In the genomic region with DNA sequence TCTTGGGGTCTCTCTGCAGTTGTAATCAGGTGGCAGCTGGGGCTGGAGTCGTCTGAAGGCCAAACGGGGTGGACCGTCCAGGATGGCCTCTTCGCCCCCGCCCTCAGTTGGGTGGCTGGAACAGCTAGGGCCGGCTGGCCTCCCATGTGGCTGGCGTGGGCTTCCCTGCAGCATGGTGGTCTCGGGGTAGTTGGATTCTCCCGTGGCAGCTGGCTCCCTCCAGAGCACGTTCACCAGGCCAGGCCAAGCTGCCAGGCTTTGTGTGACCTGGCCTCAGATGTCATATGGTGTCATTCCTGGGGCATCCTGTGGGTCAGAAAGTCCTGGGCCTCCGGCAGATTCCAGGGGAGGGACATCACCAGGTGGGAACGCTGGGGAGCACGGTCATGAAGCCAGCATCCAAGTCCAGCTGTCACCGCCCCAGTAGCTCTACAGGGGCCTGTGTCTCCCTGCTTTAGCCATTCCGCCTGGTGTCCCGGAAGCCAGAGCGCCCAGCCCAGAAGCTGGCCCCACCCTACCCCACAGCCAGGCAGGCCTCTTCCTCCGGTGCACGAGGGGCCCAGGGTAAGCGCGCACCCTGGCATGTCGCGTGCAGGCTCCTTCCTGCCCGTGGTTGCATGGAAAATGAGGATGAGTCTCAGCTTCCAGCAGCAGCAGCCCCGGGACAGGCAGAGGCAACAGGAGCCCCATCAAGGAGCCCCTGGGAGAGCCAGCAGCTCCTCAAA, we compare ENCODE assay signal across 11 cellular contexts. TPM values are rescaled to one million over a fixed set of nuclear protein-coding genes. Genes with fewer than 3 reads are reported as not detected.
DNase-seq lines count a peak whose midpoint lies in the region; ATAC-seq, FAIRE-seq and TF ChIP-seq lines count a peak whose summit lies in the region.
"Had no signal": no experiment of that assay in that cellular context is flagged by ENCODE, and none has a peak within 500 bp of the region (broad histone marks: within the 10 kb centered on the region; RNA-seq: fewer than 3 reads in every experiment).

No MANE protein-coding gene starts in this region.

- H3K9me3 ChIP-seq in CD4-positive, CD25-positive, alpha-beta regulatory T cell (ENCODE audit: control insufficient read depth in 2 of 2, low read length in 2 of 2), result no peaks in the 10 kb centered on the region
- H3K9me3 ChIP-seq in Caco-2 (no peaks in the 10 kb centered on the region), astrocyte (ENCODE audit: insufficient read depth, low read depth, low read length) (no peaks in the 10 kb centered on the region), left lung (no peaks in the 10 kb centered on the region)
- H3K9me3 ChIP-seq in naive thymus-derived CD4-positive, alpha-beta T cell (ENCODE audit: control insufficient read depth in 2 of 3, low read length in 3 of 3), result no peaks in the 10 kb centered on the region

- H3K27ac Mint-ChIP-seq in CD4-positive, CD25-positive, alpha-beta regulatory T cell, result peak overlapping the region in 1 of 3 donors; percentile 85
- H3K27ac Mint-ChIP-seq in Caco-2 (ENCODE audit: unreplicated experiment), result no peak overlapping the region
- H3K27ac Mint-ChIP-seq in astrocyte (ENCODE audit: unreplicated experiment), result no peak overlapping the region
- H3K27ac Mint-ChIP-seq in naive thymus-derived CD4-positive, alpha-beta T cell, result peak overlapping the region in 4 of 9 donors; percentile 51 to 72 (median 58)

- peak in 1 of 3 donors; percentile 61 for DNase-seq in CD4-positive, CD25-positive, alpha-beta regulatory T cell
- DNase-seq in Caco-2 (no peak), astrocyte (ENCODE audit: low read depth) (no peak), left lung (no peak)
- DNase-seq in naive thymus-derived CD4-positive, alpha-beta T cell, result no peak
- DNase-seq: GDM1, NCI-H2081 treated with DMSO at 0.1 percent for 48 hours, NCI-H82 had no signal

- TF ChIP-seq CTCF in Caco-2 (IDR thresholded peaks at IDR 0.05; ENCODE audit: insufficient read depth in 1 of 2, low read depth in 1 of 2, low read length in 1 of 2, severe bottlenecking in 1 of 2, unreplicated experiment in 1 of 2) (no peak), astrocyte (IDR thresholded peaks at IDR 0.05; ENCODE audit: insufficient read depth, low read depth, low read length) (no peak), left lung (IDR thresholded peaks at IDR 0.05) (no peak)

- POLR2A ChIA-PET in Caco-2 (lab: Charles Lee), result no interaction called here
- POLR2A ChIA-PET in naive thymus-derived CD4-positive, alpha-beta T cell (lab: Charles Lee), result interaction anchor here (1.1 to 3.1 kb wide), 3 partner anchors 10 to 118 kb away, joined by 3 to 13 read pairs (median 8); a partner anchor contains a TSS

- no peaks in the 10 kb centered on the region for H3K79me2 ChIP-seq in astrocyte (ENCODE audit: insufficient read depth, low read length)

- BruUV-seq in Caco-2 (replicated peaks; lab: Mats Ljungman, UMichigan), result no TSS peak

- peaks cover 15% of the 10 kb centered on the region for H3K4me1 ChIP-seq in CD4-positive, CD25-positive, alpha-beta regulatory T cell (ENCODE audit: control insufficient read depth, insufficient read depth, low read length, poor library complexity, severe bottlenecking)
- peaks cover 9% of the 10 kb centered on the region; the same call in 1 of the 2 replicates for H3K4me1 ChIP-seq in Caco-2
- no peaks in the 10 kb centered on the region for H3K4me1 ChIP-seq in astrocyte (ENCODE audit: insufficient read depth, low read length)
- H3K4me1 ChIP-seq in naive thymus-derived CD4-positive, alpha-beta T cell (ENCODE audit: control insufficient read depth in 2 of 2, insufficient read depth in 2 of 2, low read length in 2 of 2), result peaks cover 4 to 12% of the 10 kb centered on the region in 2 donors
- H3K4me1 ChIP-seq in left lung, result peaks cover 7 to 23% of the 10 kb centered on the region in 2 donors

- no peak overlapping the region for H3K4me2 ChIP-seq in astrocyte (ENCODE audit: low read length)

- peaks cover 0 to 2% (median 0%) of the 10 kb centered on the region in 7 donors for H3K9me3 Mint-ChIP-seq in CD4-positive, CD25-positive, alpha-beta regulatory T cell
- H3K9me3 Mint-ChIP-seq in Caco-2 (ENCODE audit: unreplicated experiment), result no peaks in the 10 kb centered on the region
- peaks cover 3% of the 10 kb centered on the region for H3K9me3 Mint-ChIP-seq in astrocyte (ENCODE audit: unreplicated experiment)
- H3K9me3 Mint-ChIP-seq in naive thymus-derived CD4-positive, alpha-beta T cell, result no peaks in the 10 kb centered on the region

- FAIRE-seq in astrocyte (lab: Jason Lieb, UNC), result no peak

- peaks cover 12% of the 10 kb centered on the region for H4K20me1 ChIP-seq in astrocyte (ENCODE audit: insufficient read depth, low read length)

- H3K36me3 ChIP-seq in CD4-positive, CD25-positive, alpha-beta regulatory T cell (ENCODE audit: control insufficient read depth, insufficient read depth, low read length), result no peaks in the 10 kb centered on the region
- H3K36me3 ChIP-seq in Caco-2 (ENCODE audit: control insufficient read depth, insufficient read depth, low read length) (no peaks in the 10 kb centered on the region; the same call in 1 of the 2 replicates), astrocyte (ENCODE audit: insufficient read depth, low read length) (no peaks in the 10 kb centered on the region), left lung (no peaks in the 10 kb centered on the region)
- H3K36me3 ChIP-seq in naive thymus-derived CD4-positive, alpha-beta T cell (ENCODE audit: control insufficient read depth in 2 of 3, insufficient read depth in 3 of 3, low read length in 3 of 3), result no peaks in the 10 kb centered on the region
- H3K36me3 ChIP-seq: cardiac muscle cell had no signal

- H3K27ac ChIP-seq in CD4-positive, CD25-positive, alpha-beta regulatory T cell (ENCODE audit: insufficient read depth, low read length, poor library complexity, severe bottlenecking), result no peak overlapping the region
- no peak overlapping the region for H3K27ac ChIP-seq in astrocyte (ENCODE audit: low read depth, low read length)
- H3K27ac ChIP-seq in naive thymus-derived CD4-positive, alpha-beta T cell (ENCODE audit: low read depth, low read length), result no peak overlapping the region
- peak overlapping the region in 1 of 2 donors; percentile 38 for H3K27ac ChIP-seq in left lung
- H3K27ac ChIP-seq: cardiac muscle cell had no signal

- H3K9ac ChIP-seq in astrocyte (ENCODE audit: low read length), result no peak overlapping the region

- no peaks in the 10 kb centered on the region for H3K36me3 Mint-ChIP-seq in CD4-positive, CD25-positive, alpha-beta regulatory T cell
- H3K36me3 Mint-ChIP-seq in Caco-2 (ENCODE audit: insufficient read depth, unreplicated experiment) (no peaks in the 10 kb centered on the region), astrocyte (ENCODE audit: low read depth, unreplicated experiment) (no peaks in the 10 kb centered on the region)
- H3K36me3 Mint-ChIP-seq in naive thymus-derived CD4-positive, alpha-beta T cell, result no peaks in the 10 kb centered on the region

- intact Hi-C loops in Caco-2 (cut with micrococcal nuclease; ENCODE audit: unreplicated experiment) (no loop called here), left lung (cut with DNase I) (no loop called here)
- intact Hi-C loops in naive thymus-derived CD4-positive, alpha-beta T cell (cut with micrococcal nuclease), result loop anchor here in 1 of 2 donors (5.0 kb wide), 3 partner anchors 90 to 310 kb away; a partner anchor contains a TSS

- H3K27me3 Mint-ChIP-seq in CD4-positive, CD25-positive, alpha-beta regulatory T cell, result no peaks in the 10 kb centered on the region
- peaks cover 3% of the 10 kb centered on the region for H3K27me3 Mint-ChIP-seq in Caco-2 (ENCODE audit: insufficient read depth, unreplicated experiment)
- peaks cover 40% of the 10 kb centered on the region for H3K27me3 Mint-ChIP-seq in astrocyte (ENCODE audit: low read depth, unreplicated experiment)
- H3K27me3 Mint-ChIP-seq in naive thymus-derived CD4-positive, alpha-beta T cell, result peaks cover 0 to 4% (median 0%) of the 10 kb centered on the region in 5 donors

- no peak overlapping the region for H2AFZ ChIP-seq in astrocyte (ENCODE audit: low read depth, low read length)

- H3K4me1 Mint-ChIP-seq in CD4-positive, CD25-positive, alpha-beta regulatory T cell, result peaks cover 0 to 23% (median 6%) of the 10 kb centered on the region in 4 donors
- H3K4me1 Mint-ChIP-seq in Caco-2 (ENCODE audit: low read depth, unreplicated experiment) (no peaks in the 10 kb centered on the region), astrocyte (ENCODE audit: low read depth, unreplicated experiment) (no peaks in the 10 kb centered on the region)
- H3K4me1 Mint-ChIP-seq in naive thymus-derived CD4-positive, alpha-beta T cell, result peaks cover 0 to 23% (median 10%) of the 10 kb centered on the region in 7 donors

- CTCF ChIA-PET in Caco-2 (lab: Charles Lee), result interaction anchor here (1.3 to 1.9 kb wide), 2 partner anchors 19 to 119 kb away, joined by 4 to 6 read pairs; a partner anchor contains a TSS
- CTCF ChIA-PET in naive thymus-derived CD4-positive, alpha-beta T cell (lab: Charles Lee), result interaction anchor here (0.6 to 1.3 kb wide), 4 partner anchors 13 to 197 kb away, joined by 3 to 7 read pairs (median 4); a partner anchor contains a TSS

- H3K4me3 ChIP-seq in CD4-positive, CD25-positive, alpha-beta regulatory T cell (ENCODE audit: low read depth, low read length), result no peak overlapping the region
- H3K4me3 ChIP-seq in Caco-2 (ENCODE audit: low read depth, low read length) (no peak overlapping the region), astrocyte (ENCODE audit: insufficient read depth, low read depth, low read length) (no peak overlapping the region), left lung (no peak overlapping the region)
- no peak overlapping the region for H3K4me3 ChIP-seq in naive thymus-derived CD4-positive, alpha-beta T cell (ENCODE audit: low read length)
- H3K4me3 ChIP-seq: cardiac muscle cell had no signal

- no peak for ATAC-seq in CD4-positive, CD25-positive, alpha-beta regulatory T cell (ENCODE audit: low read depth in 2 of 2)
- ATAC-seq in naive thymus-derived CD4-positive, alpha-beta T cell, result no peak
- ATAC-seq in left lung, result no peak
- no peak for ATAC-seq in HG03095 (IDR thresholded peaks at IDR 0.05; ENCODE audit: unreplicated experiment)
- ATAC-seq in GM18868 (IDR thresholded peaks at IDR 0.05; ENCODE audit: unreplicated experiment), result no peak

- no peaks in the 10 kb centered on the region for H3K27me3 ChIP-seq in CD4-positive, CD25-positive, alpha-beta regulatory T cell (ENCODE audit: control insufficient read depth, insufficient read depth, low read length)
- H3K27me3 ChIP-seq in Caco-2 (replicated peaks; ENCODE audit: control insufficient read depth, insufficient read depth, low read length) (no peaks in the 10 kb centered on the region), astrocyte (ENCODE audit: insufficient read depth, low read length) (peaks cover 5% of the 10 kb centered on the region), left lung (peaks cover 0 to 10% of the 10 kb centered on the region in 2 donors)
- no peaks in the 10 kb centered on the region for H3K27me3 ChIP-seq in naive thymus-derived CD4-positive, alpha-beta T cell (ENCODE audit: control insufficient read depth in 2 of 2, insufficient read depth in 2 of 2, low read length in 2 of 2)

- H3K4me3 Mint-ChIP-seq in CD4-positive, CD25-positive, alpha-beta regulatory T cell, result peak overlapping the region; percentile 61 to 79 (median 68)
- peak overlapping the region; percentile 78 for H3K4me3 Mint-ChIP-seq in Caco-2 (ENCODE audit: unreplicated experiment)
- peak overlapping the region; percentile 73 for H3K4me3 Mint-ChIP-seq in astrocyte (ENCODE audit: unreplicated experiment)
- H3K4me3 Mint-ChIP-seq in naive thymus-derived CD4-positive, alpha-beta T cell, result peak overlapping the region; percentile 30 to 77 (median 58)

RNA-seq across cellular contexts. Expression of a gene that starts 1.3 kb away (rescaled TPM):
- total RNA-seq in CD4-positive, CD25-positive, alpha-beta regulatory T cell, result 15.3 TPM
- polyA plus RNA-seq in CD4-positive, CD25-positive, alpha-beta regulatory T cell, result 10 to 100 TPM in 2 of 4 donors, 1 to 10 TPM in 2; 6.5 to 18.1 (median 10.6) TPM
- total RNA-seq in Caco-2 (2022) (52.7 and 63.4 TPM in 2 replicates), astrocyte (11.9 and 17.5 TPM in 2 replicates), left lung (10 to 100 TPM; 52.5 to 77.5 TPM)
- total RNA-seq in naive thymus-derived CD4-positive, alpha-beta T cell, result 10 to 100 TPM; 17.3 to 29.6 (median 20.6) TPM
- polyA plus RNA-seq in naive thymus-derived CD4-positive, alpha-beta T cell, result 10 to 100 TPM; 17.4 to 20.1 TPM

RNA-seq across cellular contexts. Expression of a gene that starts 13.9 kb away (rescaled TPM):
- 1.4 TPM for total RNA-seq in CD4-positive, CD25-positive, alpha-beta regulatory T cell
- polyA plus RNA-seq in CD4-positive, CD25-positive, alpha-beta regulatory T cell, result under 1 TPM in 2 of 4 donors, not detected in 2; 0.05 to 0.23 TPM
- 34.5 and 43.0 TPM in 2 replicates for total RNA-seq in Caco-2 (2022)
- 5.8 and 6.6 TPM in 2 replicates for total RNA-seq in astrocyte
- total RNA-seq in naive thymus-derived CD4-positive, alpha-beta T cell, result 1 to 10 TPM in 3 of 5 experiments, under 1 TPM in 2; 0.27 to 5.7 (median 2.2) TPM
- polyA plus RNA-seq in naive thymus-derived CD4-positive, alpha-beta T cell, result under 1 TPM in 1 of 2 donors, not detected in 1; 0.21 TPM
- total RNA-seq in left lung, result 10 to 100 TPM; 32.0 to 34.2 TPM
